22 cellular contexts compared by ENCODE assay signal in the genomic region with DNA sequence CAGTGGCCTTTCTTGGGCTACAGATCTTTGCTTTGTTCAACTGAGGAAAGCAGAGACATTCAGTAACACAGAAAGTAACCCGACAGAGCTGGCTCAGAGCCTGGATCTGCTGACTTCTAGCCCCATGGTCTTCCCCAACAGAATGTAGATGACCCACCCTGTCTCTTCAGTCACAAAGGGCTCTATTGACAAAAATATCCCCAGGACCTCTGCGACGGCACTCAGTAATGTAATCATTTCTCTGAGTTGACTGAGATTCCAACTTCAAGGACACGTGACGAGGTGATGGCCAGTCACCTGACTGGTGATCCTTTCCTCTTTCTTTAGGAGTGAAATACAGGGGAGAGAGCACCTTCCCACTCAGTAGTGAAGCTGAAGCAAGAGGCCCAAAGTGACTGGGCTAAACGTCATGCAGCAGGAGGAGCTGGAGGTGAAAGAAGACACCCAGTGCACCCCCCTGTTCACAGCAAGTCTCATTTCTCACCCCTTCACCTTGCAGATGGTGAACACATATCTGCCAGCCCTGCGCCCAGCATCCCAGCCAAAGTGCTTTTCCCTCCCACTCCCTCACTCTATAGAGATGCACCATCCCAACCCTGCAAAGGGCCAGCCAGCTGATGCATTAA.
"Had no signal": no experiment of that assay in that cellular context is flagged by ENCODE, and none has a peak within 500 bp of the region (broad histone marks: within the 10 kb centered on the region; RNA-seq: fewer than 3 reads in every experiment).

No MANE protein-coding gene starts in this region.

- H3K9ac ChIP-seq: parathyroid adenoma, SK-N-SH had no signal

- H3K9me3 ChIP-seq: neutrophil, SK-N-SH, testis had no signal

- H3K27me3 ChIP-seq: dorsolateral prefrontal cortex, foreskin keratinocyte, neutrophil, testis had no signal

- H3K79me2 ChIP-seq: parathyroid adenoma had no signal

- H2AFZ ChIP-seq: parathyroid adenoma had no signal

- ATAC-seq: activated CD8-positive, alpha-beta T cell treated with anti-CD3 and anti-CD28 coated beads, Interleukin-2, amount 10 ng/mL, durations not matched to agents 7 days and 5 days; activated naive CD8-positive, alpha-beta T cell treated with anti-CD3 and anti-CD28 coated beads, Interleukin-2, amount 50 U/mL, for 24 hours; activated T-cell treated with anti-CD3 and anti-CD28 coated beads, Interleukin-2, amount 50 U/mL, for 4 hours; foreskin keratinocyte; natural killer cell treated with Interleukin-12 subunit alpha and Interleukin-12 subunit beta and Interleukin-15 and Interleukin-18, amount 100 ng/mL, for 72 hours; stimulated activated naive CD8-positive, alpha-beta T cell treated with anti-CD3 and anti-CD28 coated beads, Interleukin-15, amount 100 ng/mL, for 72 hours had no signal

- H3K4me2 ChIP-seq: SK-N-SH had no signal

- H3K36me3 ChIP-seq: neutrophil had no signal

- H3K4me1 ChIP-seq: foreskin keratinocyte, parathyroid adenoma, testis had no signal

- DNase-seq: activated B cell treated with CpG ODN at 0.5 μM for 24 hours; activated CD4-positive, alpha-beta T cell treated with anti-CD3 and anti-CD28 coated beads, Interleukin-2, amount 10 ng/mL, durations not matched to agents 24 days and 14 days; activated CD8-positive, alpha-beta T cell treated with anti-CD3 and anti-CD28 coated beads, Interleukin-2, amount 10 ng/mL, durations not matched to agents 7 days and 5 days; activated effector memory CD4-positive, alpha-beta T cell treated with Interleukin-2 at 50 U/mL for 16 hours; activated naive CD4-positive, alpha-beta T cell treated with anti-CD3 and anti-CD28 coated beads, Interleukin-2, amount 10 ng/mL, durations not matched to agents 7 days and 5 days; activated naive CD8-positive, alpha-beta T cell treated with anti-CD3 and anti-CD28 coated beads, Interleukin-2, amount 50 U/mL, for 24 hours; activated T-cell treated with anti-CD3 and anti-CD28 coated beads, Interleukin-2, amount 50 U/mL, for 4 hours; central memory CD4-positive, alpha-beta T cell; dorsolateral prefrontal cortex; foreskin keratinocyte; retina; SK-N-SH; stimulated activated CD4-positive, alpha-beta T cell treated with anti-CD3 and anti-CD28 coated beads, Interleukin-15, amount 100 ng/mL, for 24 hours; stimulated activated CD4-positive, alpha-beta T cell treated with anti-CD3 and anti-CD28 coated beads, Interleukin-2, amount 100 ng/mL, for 48 hours; stimulated activated naive CD8-positive, alpha-beta T cell treated with anti-CD3 and anti-CD28 coated beads, Interleukin-15, amount 100 ng/mL, for 72 hours; T-helper 9 cell; testis had no signal

- H3K4me3 ChIP-seq: dorsolateral prefrontal cortex, skin epidermis, testis had no signal

- H3K27ac ChIP-seq: epithelial cell of prostate, foreskin keratinocyte, neutrophil, parathyroid adenoma, testis had no signal
